ENCODE assay signal across 8 cellular contexts in the genomic region with DNA sequence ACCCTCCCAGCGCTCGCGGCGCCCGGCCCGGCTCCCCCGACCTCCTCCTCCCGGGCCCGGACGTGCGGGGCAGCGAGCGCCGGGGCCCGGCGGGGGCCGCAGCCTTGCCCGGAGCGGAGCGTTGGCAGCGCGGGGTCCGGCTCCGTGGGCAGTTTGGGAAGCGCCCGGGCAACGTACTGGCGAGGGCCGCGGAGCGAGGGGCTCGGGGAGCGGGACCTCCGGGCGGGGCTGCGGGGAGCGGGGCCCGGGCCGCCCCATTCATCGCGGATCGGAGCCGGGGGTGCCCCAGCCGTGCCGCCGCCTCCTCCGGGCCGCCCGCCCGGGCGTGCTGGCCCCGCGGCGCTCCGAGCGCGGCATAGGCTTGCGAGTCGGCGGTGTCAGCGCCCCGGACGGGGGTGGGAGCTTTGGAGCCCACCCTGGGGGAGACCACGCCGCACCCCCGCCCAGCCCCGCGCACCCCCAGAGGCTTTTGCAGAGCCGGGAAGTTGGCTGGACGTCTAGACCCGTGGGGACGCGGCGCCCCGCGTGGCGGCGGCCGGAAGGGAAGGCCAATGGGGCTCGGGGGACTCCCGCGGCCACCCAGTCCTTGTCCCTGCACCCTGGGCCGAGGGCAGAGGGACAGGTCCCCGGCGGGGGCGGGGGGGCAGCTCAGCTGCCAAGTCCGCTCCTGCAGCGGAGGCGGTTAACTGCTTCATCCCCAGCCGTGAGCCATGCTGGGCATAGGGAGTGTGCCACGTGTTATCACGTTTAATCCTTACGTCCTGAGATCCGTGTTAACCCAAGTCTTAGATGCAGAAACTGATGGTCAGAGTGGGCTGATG. TPM values are rescaled to one million over a fixed set of nuclear protein-coding genes. Genes with fewer than 3 reads are reported as not detected.
DNase-seq lines count a peak whose midpoint lies in the region; ATAC-seq and TF ChIP-seq lines count a peak whose summit lies in the region.

No MANE protein-coding gene starts in this region.

- H3K9ac ChIP-seq in skeletal muscle satellite cell (ENCODE audit: low read depth, low read length): peak overlapping the region; percentile 92

- DNase-seq in activated T-cell treated with anti-CD3 and anti-CD28 coated beads, Interleukin-2, amount 50 U/mL, for 4 hours: no peak
- DNase-seq in hepatic stellate cell (ENCODE audit: low spot score) (peak; percentile 90), GM19238 (ENCODE audit: insufficient read length, low spot score) (no peak)
- DNase-seq in stimulated activated naive CD4-positive, alpha-beta T cell treated with Interleukin-2 at 50 U/mL for 16 hours (lab: John Stamatoyannopoulos, UW): no peak

- peak; percentile 34 to 39 for ATAC-seq in activated T-cell treated with anti-CD3 and anti-CD28 coated beads, Interleukin-2, amount 50 U/mL, for 4 hours
- ATAC-seq in GM21717 (IDR thresholded peaks at IDR 0.05; ENCODE audit: unreplicated experiment): no peak
- ATAC-seq in GM18870 (IDR thresholded peaks at IDR 0.05; ENCODE audit: unreplicated experiment): no peak

- peak overlapping the region; percentile 97 for H3K4me2 ChIP-seq in skeletal muscle satellite cell (ENCODE audit: low read length)

- H3K27me3 Mint-ChIP-seq in activated T-cell treated with anti-CD3 and anti-CD28 coated beads, Interleukin-2, amount 50 U/mL, for 4 hours (ENCODE audit: low read depth): peaks cover 37% of the 10 kb centered on the region

- no peaks in the 10 kb centered on the region for H3K36me3 Mint-ChIP-seq in activated T-cell treated with anti-CD3 and anti-CD28 coated beads, Interleukin-2, amount 50 U/mL, for 4 hours (ENCODE audit: insufficient read depth)

- peak; percentile 30; the same call in 1 of the 2 replicates for TF ChIP-seq CTCF in GM12875 (IDR thresholded peaks at IDR 0.05; ENCODE audit: borderline replicate concordance, insufficient read depth, low read depth, low read length)

- no peaks in the 10 kb centered on the region for H3K27me3 ChIP-seq in skeletal muscle satellite cell (ENCODE audit: control insufficient read depth, insufficient read depth, low read length)

- no peaks in the 10 kb centered on the region for H3K9me3 ChIP-seq in skeletal muscle satellite cell (replicated peaks; ENCODE audit: low read length)

- H3K4me1 ChIP-seq in skeletal muscle satellite cell (ENCODE audit: control insufficient read depth, insufficient read depth, low read length): peaks cover 31% of the 10 kb centered on the region

- H3K9me3 Mint-ChIP-seq in activated T-cell treated with anti-CD3 and anti-CD28 coated beads, Interleukin-2, amount 50 U/mL, for 4 hours: no peaks in the 10 kb centered on the region

- H3K4me3 Mint-ChIP-seq in activated T-cell treated with anti-CD3 and anti-CD28 coated beads, Interleukin-2, amount 50 U/mL, for 4 hours: no peak overlapping the region

- H3K36me3 ChIP-seq in skeletal muscle satellite cell (ENCODE audit: insufficient read depth, low read length): peaks cover 14% of the 10 kb centered on the region

- H3K4me1 Mint-ChIP-seq in activated T-cell treated with anti-CD3 and anti-CD28 coated beads, Interleukin-2, amount 50 U/mL, for 4 hours (ENCODE audit: low read depth): peaks cover 9% of the 10 kb centered on the region

- H3K4me3 ChIP-seq in GM12875 (ENCODE audit: low read depth, low read length) (no peak overlapping the region), skeletal muscle satellite cell (ENCODE audit: low read length) (peak overlapping the region; percentile 84)

RNA-seq across cellular contexts. Expression of gene ZNF469, which starts 0.9 kb away (rescaled TPM):
- total RNA-seq in activated T-cell treated with anti-CD3 and anti-CD28 coated beads, Interleukin-2, amount 50 U/mL, for 4 hours: 1 to 10 TPM; 1.3 to 1.6 (median 1.3) TPM
- 3.8 and 5.2 TPM in 2 replicates for total RNA-seq in skeletal muscle satellite cell (2012; rRNA removed)

Comparison
In these comparisons a context has a peak if more than half of its experiments do, and no peak if none do; other contexts are left out.
1. ATAC-seq: peak in activated T-cell treated with anti-CD3 and anti-CD28 coated beads, Interleukin-2, amount 50 U/mL, for 4 hours (2 of 2); none in GM21717 (single experiment) and GM18870 (single experiment).